8 cellular contexts compared by ENCODE assay signal in the genomic region with DNA sequence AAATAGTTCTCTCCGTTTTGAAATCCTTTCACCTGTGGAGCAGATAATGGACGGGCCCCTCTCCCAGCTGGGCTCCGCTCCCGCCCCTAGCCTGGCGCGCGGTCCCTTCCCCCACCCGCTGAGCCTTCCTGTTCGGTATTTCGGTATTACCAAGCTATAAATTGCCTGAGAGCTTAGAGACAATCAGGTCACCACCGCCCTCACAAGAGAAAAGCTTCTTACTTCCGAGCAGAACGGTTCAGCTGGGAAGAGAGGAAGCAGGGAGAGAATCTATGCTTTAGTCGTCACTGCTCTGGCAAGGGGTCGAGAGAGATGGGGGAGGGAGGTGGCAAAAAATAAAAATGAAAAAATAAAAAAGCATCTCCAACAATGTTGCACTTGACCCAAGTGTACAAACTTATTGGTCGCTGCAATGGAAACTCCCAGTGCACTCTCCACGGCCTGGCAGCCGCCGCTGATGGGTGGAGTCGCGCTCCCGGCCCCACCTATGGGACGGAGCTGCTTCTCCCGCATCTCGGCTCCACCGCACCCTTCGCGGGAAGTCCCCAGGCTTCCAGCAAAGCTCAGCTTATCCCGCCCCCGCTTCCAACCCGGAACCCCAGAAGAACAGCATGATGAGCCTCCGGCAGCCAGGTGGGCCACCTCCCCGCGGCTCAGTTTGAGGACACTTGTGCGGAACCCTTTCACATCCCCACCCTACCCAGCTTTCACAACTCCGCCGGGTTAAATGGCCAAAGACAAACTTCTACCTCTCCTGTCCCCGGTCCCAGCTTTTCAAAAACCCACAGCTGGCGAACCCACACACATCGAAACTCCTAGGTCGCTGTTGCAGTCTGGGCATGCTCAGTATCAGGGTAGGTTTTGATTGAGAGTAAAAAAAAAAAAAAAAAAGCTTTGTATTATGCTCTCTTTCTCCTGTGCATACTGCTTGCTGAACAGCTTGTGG. TPM values are rescaled to one million over a fixed set of nuclear protein-coding genes. Genes with fewer than 3 reads are reported as not detected.
DNase-seq lines count a peak whose midpoint lies in the region; ATAC-seq, FAIRE-seq and TF ChIP-seq lines count a peak whose summit lies in the region.

No MANE protein-coding gene starts in this region.

- H3K4me3 ChIP-seq in endocrine pancreas (ENCODE audit: control insufficient read depth, insufficient read depth, low read length) (peak overlapping the region; percentile 19), mesodermal cell (ENCODE audit: extremely low read depth, insufficient read depth, low read length, poor library complexity, severe bottlenecking) (peak overlapping the region; percentile 66)

- peak; percentile 45 for DNase-seq in AG08395 (ENCODE audit: low spot score)
- peak; percentile 97 for DNase-seq in NCI-H82 (lab: John Stamatoyannopoulos, UW)
- no peak for DNase-seq in GM12891 (ENCODE audit: insufficient read length, low spot score)
- no peak for DNase-seq in activated CD8-positive, alpha-beta T cell treated with anti-CD3 and anti-CD28 coated beads for 36 hours

- ATAC-seq in GM19035 (IDR thresholded peaks at IDR 0.05; ENCODE audit: unreplicated experiment), result peak; percentile 60
- ATAC-seq in HG03432 (IDR thresholded peaks at IDR 0.05; ENCODE audit: unreplicated experiment), result peak; percentile 56
- no peak for ATAC-seq in activated CD8-positive, alpha-beta T cell treated with anti-CD3 and anti-CD28 coated beads for 36 hours

- H3K36me3 Mint-ChIP-seq in activated CD8-positive, alpha-beta T cell treated with anti-CD3 and anti-CD28 coated beads for 36 hours (ENCODE audit: low read depth), result no peaks in the 10 kb centered on the region

- no peak overlapping the region for H3K27ac ChIP-seq in mesodermal cell (ENCODE audit: low read depth, low read length, severe bottlenecking)

- no peak overlapping the region for H3K27ac Mint-ChIP-seq in activated CD8-positive, alpha-beta T cell treated with anti-CD3 and anti-CD28 coated beads for 36 hours

- H3K9me3 ChIP-seq in endocrine pancreas (ENCODE audit: control insufficient read depth, low read length) (no peaks in the 10 kb centered on the region), mesodermal cell (ENCODE audit: control insufficient read depth, low read length) (no peaks in the 10 kb centered on the region)

- H3K27me3 ChIP-seq in endocrine pancreas (ENCODE audit: control insufficient read depth, insufficient read depth, low read length), result peaks cover 2% of the 10 kb centered on the region

- intact Hi-C loops in activated CD8-positive, alpha-beta T cell treated with anti-CD3 and anti-CD28 coated beads for 36 hours (cut with micrococcal nuclease), result no loop called here

- TF ChIP-seq CTCF in activated CD8-positive, alpha-beta T cell treated with anti-CD3 and anti-CD28 coated beads for 36 hours (IDR thresholded peaks at IDR 0.05), result no peak

- H3K9me3 Mint-ChIP-seq in activated CD8-positive, alpha-beta T cell treated with anti-CD3 and anti-CD28 coated beads for 36 hours, result no peaks in the 10 kb centered on the region

- POLR2A ChIA-PET in activated CD8-positive, alpha-beta T cell treated with anti-CD3 and anti-CD28 coated beads for 36 hours (lab: Charles Lee), result no interaction called here

- H3K4me1 Mint-ChIP-seq in activated CD8-positive, alpha-beta T cell treated with anti-CD3 and anti-CD28 coated beads for 36 hours (ENCODE audit: low read depth), result no peaks in the 10 kb centered on the region

- FAIRE-seq in GM12891 (lab: Jason Lieb, UNC), result no peak

- CTCF ChIA-PET in activated CD8-positive, alpha-beta T cell treated with anti-CD3 and anti-CD28 coated beads for 36 hours (lab: Charles Lee), result no interaction called here

- H3K4me3 Mint-ChIP-seq in activated CD8-positive, alpha-beta T cell treated with anti-CD3 and anti-CD28 coated beads for 36 hours, result no peak overlapping the region

- H3K36me3 ChIP-seq in endocrine pancreas (ENCODE audit: control insufficient read depth, insufficient read depth, low read length) (no peaks in the 10 kb centered on the region), mesodermal cell (ENCODE audit: control insufficient read depth, insufficient read depth, low read length) (no peaks in the 10 kb centered on the region)

- 0 to 1% methylated on average over 20 to 32 of the region's 41 CpGs for WGBS in mesodermal cell (ENCODE audit: insufficient coverage in 2 of 2), 2 experiments

- H3K4me1 ChIP-seq in endocrine pancreas (ENCODE audit: control insufficient read depth, insufficient read depth, low read length), result no peaks in the 10 kb centered on the region
- H3K4me1 ChIP-seq in mesodermal cell (ENCODE audit: control insufficient read depth, insufficient read depth, low read length, poor library complexity, severe bottlenecking), result no peaks in the 10 kb centered on the region

- peak overlapping the region; percentile 47 for H3K9ac ChIP-seq in endocrine pancreas (ENCODE audit: control insufficient read depth, insufficient read depth, low read length)

- H3K27me3 Mint-ChIP-seq in activated CD8-positive, alpha-beta T cell treated with anti-CD3 and anti-CD28 coated beads for 36 hours, result peaks cover 17% of the 10 kb centered on the region

- no peak for TF ChIP-seq POLR2A in GM12891 (IDR thresholded peaks at IDR 0.05; ENCODE audit: low read depth, low read length)

TF ChIP-seq in GM12891, 5 proteins besides CTCF, POLR2A, EP300 and RAD21:
- TF ChIP-seq PAX5 (IDR thresholded peaks at IDR 0.05; ENCODE audit: insufficient read depth, low read length, severe bottlenecking) (no peak), SPI1 (IDR thresholded peaks at IDR 0.05; ENCODE audit: low read depth, low read length) (no peak), TAF1 (IDR thresholded peaks at IDR 0.05; ENCODE audit: low read depth, low read length) (no peak), POU2F2 (IDR thresholded peaks at IDR 0.05; ENCODE audit: low read depth, low read length) (no peak), POLR2AphosphoS5 (IDR thresholded peaks at IDR 0.05; ENCODE audit: low read depth, low read length) (no peak)
TF ChIP-seq in GM12891: peak in this region for 0.

RNA-seq across cellular contexts. Expression of a gene that starts 0.8 kb away (rescaled TPM):
- polyA plus RNA-seq in mesodermal cell (2013, experiment 1 of 2), result 22.7 TPM
- polyA plus RNA-seq in mesodermal cell (2013, experiment 2 of 2), result 19.4 TPM
- polyA plus RNA-seq in GM12891 (2012; ENCODE audit: low read depth, missing spikeins), result not detected
- total RNA-seq in activated CD8-positive, alpha-beta T cell treated with anti-CD3 and anti-CD28 coated beads for 36 hours, result not detected

Comparison
In these comparisons a context has a peak if more than half of its experiments do, and no peak if none do; other contexts are left out.
1. DNase-seq: peak in AG08395 (single experiment) and NCI-H82 (single experiment); none in GM12891 (single experiment) and activated CD8-positive, alpha-beta T cell treated with anti-CD3 and anti-CD28 coated beads for 36 hours (single experiment).